In genomic region chr17:16746571-16746970, GRCh38 we compare ENCODE assay signal across 7 cellular contexts. TPM values are rescaled to one million over a fixed set of nuclear protein-coding genes. Genes with fewer than 3 reads are reported as not detected.
A peak's percentile ranks its signal among the peaks of the same experiment; 100 is the strongest.
DNase-seq lines count a peak whose midpoint lies in the region; ATAC-seq, FAIRE-seq and TF ChIP-seq lines count a peak whose summit lies in the region.
"Not testable (repeated sequence)": the region's sequence is repeated elsewhere in the genome, so short reads cannot be mapped to it uniquely, and the experiment has no call there.

No MANE protein-coding gene starts in this region.

- not testable (repeated sequence) for H3K27ac ChIP-seq in GM23338 (ENCODE audit: low read depth); mesendoderm (ENCODE audit: low read depth, low read length); pancreas

- intact Hi-C loops in left ventricle myocardium superior (cut with micrococcal nuclease); pancreas (cut with DNase I): not testable (repeated sequence)

- H3K56ac ChIP-seq in mesendoderm (ENCODE audit: low read length) = not testable (repeated sequence)

- FAIRE-seq in pancreas (lab: Jason Lieb, UNC) = not testable (repeated sequence)

- not testable (repeated sequence) for H3K23ac ChIP-seq in mesendoderm (ENCODE audit: low read length)

- peak overlapping the region; percentile 76 for H3K4me2 ChIP-seq in GM23338
- not testable (repeated sequence) for H3K4me2 ChIP-seq in mesendoderm (ENCODE audit: low read length)

- not testable (repeated sequence) for H3K9me2 ChIP-seq in GM23338 (ENCODE audit: insufficient read depth)

- ATAC-seq in GM23338 (peak; percentile 67), WTC11 (peak; percentile 40), left ventricle myocardium superior (peak; percentile 54), pancreas (peak; percentile 72 to 90 (median 78))

- H3K27me3 ChIP-seq in GM23338 (ENCODE audit: insufficient read depth) = peaks cover 29% of the 10 kb centered on the region
- not testable (repeated sequence) for H3K27me3 ChIP-seq in mesendoderm (ENCODE audit: insufficient read depth, low read length, poor library complexity); pancreas

- WGBS in mesendoderm (ENCODE audit: extremely low coverage, insufficient coverage, low lambda C conversion rate) = no CpG with 5 or more reads among the region's 24 CpGs
- 3 to 37% methylated on average over 20 to 24 of the region's 24 CpGs for WGBS in pancreas, 2 donors

- POLR2A ChIA-PET in WTC11 (lab: Charles Lee) = interaction anchor here (0.7 kb wide), 1 partner anchor 394 kb away, joined by 8 read pairs; no protein-coding TSS in a partner anchor

- not testable (repeated sequence) for H3K18ac ChIP-seq in mesendoderm (ENCODE audit: low read length)

- not testable (repeated sequence) for H4K5ac ChIP-seq in mesendoderm (ENCODE audit: low read length)

- not testable (repeated sequence) for H3K79me1 ChIP-seq in mesendoderm (ENCODE audit: low read length)

- H3K36me3 ChIP-seq in GM23338 (ENCODE audit: insufficient read depth); mesendoderm (ENCODE audit: control insufficient read depth, insufficient read depth, low read length); pancreas: not testable (repeated sequence)

- not testable (repeated sequence) for H2BK15ac ChIP-seq in mesendoderm (replicated peaks; ENCODE audit: low read depth)

- not testable (repeated sequence) for H3K9ac ChIP-seq in mesendoderm (ENCODE audit: low read length)

- H3K9me3 ChIP-seq in pancreas = not testable (repeated sequence)

- not testable (repeated sequence) for H2BK120ac ChIP-seq in mesendoderm (ENCODE audit: low read depth, low read length)

- H3K4me3 Mint-ChIP-seq in GM23338 = peak overlapping the region; percentile 70
- peak overlapping the region; percentile 68 for H3K4me3 Mint-ChIP-seq in WTC11
- H3K4me3 Mint-ChIP-seq in brain = peak overlapping the region; percentile 8 to 80 (median 55)

- H3K27me3 Mint-ChIP-seq in GM23338 (ENCODE audit: insufficient read depth, low read depth, poor library complexity) = not testable (repeated sequence)
- H3K27me3 Mint-ChIP-seq in WTC11 (ENCODE audit: low read depth) (peaks cover 19% of the 10 kb centered on the region), brain (peaks cover 49% of the 10 kb centered on the region)

- H2AK5ac ChIP-seq in mesendoderm (ENCODE audit: low read length) = not testable (repeated sequence)

- H3F3A ChIP-seq in GM23338 (replicated peaks; ENCODE audit: low read depth) = not testable (repeated sequence)

- H3K4ac ChIP-seq in mesendoderm (ENCODE audit: low read depth, low read length) = not testable (repeated sequence)

- H3K79me2 ChIP-seq in GM23338 (replicated peaks; ENCODE audit: insufficient read depth); mesendoderm (ENCODE audit: control insufficient read depth, insufficient read depth, low read length): not testable (repeated sequence)

- DNase-seq in GM23338 (ENCODE audit: low spot score) (peak; percentile 3), NCI-H345 (lab: John Stamatoyannopoulos, UW) (peak; percentile 0), WTC11 (ENCODE audit: low spot score) (peak; percentile 69), mesendoderm (peak; percentile 2)
- DNase-seq in left ventricle myocardium superior, pancreas: not testable (repeated sequence)

- peak overlapping the region; percentile 43 for H3K4me3 ChIP-seq in GM23338
- not testable (repeated sequence) for H3K4me3 ChIP-seq in mesendoderm (ENCODE audit: low read length); pancreas

- CTCF ChIA-PET in WTC11 (lab: Charles Lee) = interaction anchor here (0.6 kb wide), 3 partner anchors 157 to 431 kb away, joined by 3 to 4 read pairs (median 3); no protein-coding TSS in a partner anchor

- not testable (repeated sequence) for H4K8ac ChIP-seq in mesendoderm (ENCODE audit: low read depth, low read length)

- H3K27ac Mint-ChIP-seq in GM23338, WTC11, brain: not testable (repeated sequence)

- H3K36me3 Mint-ChIP-seq in GM23338 (ENCODE audit: low read depth); WTC11; brain: not testable (repeated sequence)

- peaks cover 19% of the 10 kb centered on the region; the same call in 2 of the 3 replicates for H3K4me1 Mint-ChIP-seq in GM23338
- peaks cover 29% of the 10 kb centered on the region for H3K4me1 Mint-ChIP-seq in WTC11
- peaks cover 17% of the 10 kb centered on the region for H3K4me1 Mint-ChIP-seq in brain

- not testable (repeated sequence) for H3K9me3 Mint-ChIP-seq in GM23338, WTC11, brain

- H2BK5ac ChIP-seq in mesendoderm (ENCODE audit: low read length) = not testable (repeated sequence)

- not testable (repeated sequence) for H2AFZ ChIP-seq in GM23338

- TF ChIP-seq CTCF in GM23338 (conservative IDR thresholded peaks at IDR 0.05; ENCODE audit: low read depth in 2 of 2); WTC11 (IDR thresholded peaks at IDR 0.05); brain (conservative IDR thresholded peaks at IDR 0.05); pancreas (IDR thresholded peaks at IDR 0.05): not testable (repeated sequence)

- not testable (repeated sequence) for H4K20me1 ChIP-seq in GM23338 (replicated peaks; ENCODE audit: insufficient read depth)

- not testable (repeated sequence) for H3K4me1 ChIP-seq in GM23338 (ENCODE audit: insufficient read depth); mesendoderm (ENCODE audit: control insufficient read depth, low read depth, low read length); pancreas

RNA-seq across cellular contexts. Expression of gene CCDC144A, which starts 56.5 kb away (rescaled TPM):
- total RNA-seq in GM23338 (2014; rRNA removed; shearing (Covaris generic)) = 3.2 and 4.2 TPM in 2 replicates
- polyA plus RNA-seq in GM23338 (2016; fragmentation: Nextera tagmentation; extraction: Ambion mirVana) (5.5 and 13.9 TPM in 2 replicates), brain (ENCODE audit: insufficient read depth, low read depth, low replicate concordance) (0.44 TPM), pancreas (1 to 10 TPM in 1 of 2 donors, under 1 TPM in 1; 0.70 to 2.5 TPM)
- total RNA-seq in WTC11 (2021) (1.6 to 2.6 TPM (median 2.6 TPM) in 3 replicates), left ventricle myocardium superior (1.9 TPM), pancreas (10 to 100 TPM in 1 of 6 donors, 1 to 10 TPM in 3, under 1 TPM in 2; 0.28 to 10.3 (median 2.8) TPM)
- 0.24 TPM for polyA plus RNA-seq in mesendoderm (2013, experiment 1 of 2)
- polyA plus RNA-seq in mesendoderm (2013, experiment 2 of 2) = 0.31 TPM
